Comparison of ENCODE assay signal across 8 cellular contexts in the genomic region with DNA sequence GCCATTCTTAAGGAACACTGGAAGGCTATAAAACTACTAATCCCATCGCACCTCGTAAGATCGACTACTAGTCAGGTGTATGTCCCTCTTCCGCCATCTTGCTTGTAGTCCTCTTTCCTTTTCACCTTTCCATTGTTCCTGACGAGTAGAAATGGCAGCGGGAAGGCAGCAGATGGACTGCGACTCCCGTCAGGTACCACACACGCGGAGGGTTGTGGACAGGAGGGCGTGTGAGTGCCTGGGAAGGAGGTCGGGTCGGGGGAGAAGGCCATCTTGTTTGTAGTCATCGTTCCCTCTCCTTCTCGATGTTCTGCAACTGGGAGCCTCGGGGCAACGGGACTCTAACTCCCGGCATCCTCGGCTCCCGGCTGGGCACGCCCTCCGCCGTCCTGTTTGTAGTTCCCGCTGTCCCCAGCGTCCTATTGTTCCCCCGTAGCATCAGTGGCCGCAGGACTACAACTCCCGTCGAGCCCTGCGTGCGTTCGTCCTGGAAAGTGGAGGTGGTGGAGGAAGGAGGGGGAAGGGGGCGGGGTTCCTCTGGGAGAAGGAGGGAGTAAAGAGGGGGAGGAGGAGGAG. TPM values are rescaled to one million over a fixed set of nuclear protein-coding genes. Genes with fewer than 3 reads are reported as not detected.
DNase-seq lines count a peak whose midpoint lies in the region; ATAC-seq and TF ChIP-seq lines count a peak whose summit lies in the region.

No MANE protein-coding gene starts in this region.

- peak overlapping the region; percentile 89 to 100 (median 99) for H3K4me3 Mint-ChIP-seq in naive thymus-derived CD4-positive, alpha-beta T cell
- H3K4me3 Mint-ChIP-seq in stimulated activated effector memory CD8-positive, alpha-beta T cell treated with anti-CD3 and anti-CD28 coated beads, Interleukin-12 subunit alpha, Interleukin-12 subunit beta, amount 100 ng/mL, for 72 hours, result peak overlapping the region; percentile 98

- H3K36me3 ChIP-seq in HAP-1 (replicated peaks), result peaks cover 13% of the 10 kb centered on the region
- no peaks in the 10 kb centered on the region for H3K36me3 ChIP-seq in RWPE2 (ENCODE audit: low read depth)
- H3K36me3 ChIP-seq in naive thymus-derived CD4-positive, alpha-beta T cell (ENCODE audit: control insufficient read depth in 2 of 3, insufficient read depth in 3 of 3, low read length in 3 of 3), result peaks cover 0 to 13% (median 0%) of the 10 kb centered on the region in 3 experiments

- H3K4me1 ChIP-seq in HAP-1 (no peaks in the 10 kb centered on the region; the same call in 1 of the 2 replicates), RWPE2 (ENCODE audit: insufficient read depth, poor library complexity, severe bottlenecking) (peaks cover 2% of the 10 kb centered on the region)
- H3K4me1 ChIP-seq in naive thymus-derived CD4-positive, alpha-beta T cell (ENCODE audit: control insufficient read depth in 2 of 2, insufficient read depth in 2 of 2, low read length in 2 of 2), result no peaks in the 10 kb centered on the region

- ATAC-seq in RWPE2 (ENCODE audit: low read depth), result peak; percentile 76
- peak; percentile 79 for ATAC-seq in naive thymus-derived CD4-positive, alpha-beta T cell
- ATAC-seq in stimulated activated effector memory CD8-positive, alpha-beta T cell treated with anti-CD3 and anti-CD28 coated beads, Interleukin-12 subunit alpha, Interleukin-12 subunit beta, amount 100 ng/mL, for 72 hours, result peak; percentile 87

- H3K9me3 ChIP-seq in HAP-1 (no peaks in the 10 kb centered on the region), RWPE2 (ENCODE audit: severe bottlenecking) (no peaks in the 10 kb centered on the region)
- H3K9me3 ChIP-seq in naive thymus-derived CD4-positive, alpha-beta T cell (ENCODE audit: control insufficient read depth in 2 of 3, low read length in 3 of 3), result no peaks in the 10 kb centered on the region

- H3K4me3 ChIP-seq in HAP-1, result peak overlapping the region; percentile 51
- H3K4me3 ChIP-seq in RWPE2 (ENCODE audit: severe bottlenecking), result peak overlapping the region; percentile 51
- H3K4me3 ChIP-seq in naive thymus-derived CD4-positive, alpha-beta T cell (ENCODE audit: low read length), result peak overlapping the region; percentile 72

- intact Hi-C loops in naive thymus-derived CD4-positive, alpha-beta T cell (cut with micrococcal nuclease), result loop anchor here (1.0 to 10.0 kb wide), 25 partner anchors 19 to 1116 kb away; partner anchors contain the start of genes CFAP119 (in 2 of the 2), FBRS (in 2 of the 2), INO80E (in 2 of the 2) and KAT8 (in 2 of the 2)

- H3K27me3 Mint-ChIP-seq in naive thymus-derived CD4-positive, alpha-beta T cell, result peaks cover 0 to 3% (median 0%) of the 10 kb centered on the region in 5 donors

- H3K27ac Mint-ChIP-seq in naive thymus-derived CD4-positive, alpha-beta T cell, result peak overlapping the region; percentile 92 to 100 (median 99)
- peak overlapping the region; percentile 100 for H3K27ac Mint-ChIP-seq in stimulated activated effector memory CD8-positive, alpha-beta T cell treated with anti-CD3 and anti-CD28 coated beads, Interleukin-12 subunit alpha, Interleukin-12 subunit beta, amount 100 ng/mL, for 72 hours

- TF ChIP-seq CTCF in RWPE2 (IDR thresholded peaks at IDR 0.05; ENCODE audit: poor library complexity, severe bottlenecking), result no peak

- peak; percentile 100 for DNase-seq in EL
- DNase-seq in HAP-1 (ENCODE audit: low spot score in 2 of 2), result peak; percentile 100
- DNase-seq in M059J (ENCODE audit: low read depth), result peak; percentile 100
- DNase-seq in RWPE2 (ENCODE audit: low spot score), result peak; percentile 99
- peak; percentile 96 for DNase-seq in activated T-helper 9 cell treated with anti-CD3 and anti-CD28 coated beads, Interleukin-2, amount 50 U/mL, for 16 hours (ENCODE audit: low read depth)
- DNase-seq in fibroblast of peridontal ligament (ENCODE audit: extremely low read depth), result peak; percentile 99
- DNase-seq in naive thymus-derived CD4-positive, alpha-beta T cell, result peak; percentile 74 to 97 (median 95)
- peak; percentile 79 to 95 for DNase-seq in stimulated activated effector memory CD8-positive, alpha-beta T cell treated with anti-CD3 and anti-CD28 coated beads, Interleukin-12 subunit alpha, Interleukin-12 subunit beta, amount 100 ng/mL, for 72 hours (ENCODE audit: low spot score in 2 of 2)

- no peaks in the 10 kb centered on the region for H3K9me3 Mint-ChIP-seq in naive thymus-derived CD4-positive, alpha-beta T cell
- no peaks in the 10 kb centered on the region for H3K9me3 Mint-ChIP-seq in stimulated activated effector memory CD8-positive, alpha-beta T cell treated with anti-CD3 and anti-CD28 coated beads, Interleukin-12 subunit alpha, Interleukin-12 subunit beta, amount 100 ng/mL, for 72 hours

- in situ Hi-C loops in HAP-1 (cut with MboI; ENCODE audit: low sequenced_read_pairs), result loop anchor here (25.0 kb wide), 1 partner anchor 536 kb away; the partner anchor contains the start of genes SEPTIN1 and ZNF48

- peaks cover 0 to 32% (median 15%) of the 10 kb centered on the region in 7 donors for H3K4me1 Mint-ChIP-seq in naive thymus-derived CD4-positive, alpha-beta T cell
- peaks cover 44% of the 10 kb centered on the region for H3K4me1 Mint-ChIP-seq in stimulated activated effector memory CD8-positive, alpha-beta T cell treated with anti-CD3 and anti-CD28 coated beads, Interleukin-12 subunit alpha, Interleukin-12 subunit beta, amount 100 ng/mL, for 72 hours

- POLR2A ChIA-PET in naive thymus-derived CD4-positive, alpha-beta T cell (lab: Charles Lee), result interaction anchor here (0.5 kb wide), 1 partner anchor 258 kb away, joined by 3 read pairs; no protein-coding TSS in a partner anchor

- H3K27ac ChIP-seq in RWPE2 (ENCODE audit: poor library complexity, severe bottlenecking), result peak overlapping the region; percentile 68
- peak overlapping the region; percentile 91 for H3K27ac ChIP-seq in naive thymus-derived CD4-positive, alpha-beta T cell (ENCODE audit: low read depth, low read length)

- CTCF ChIA-PET in naive thymus-derived CD4-positive, alpha-beta T cell (lab: Charles Lee), result no interaction called here

- no peaks in the 10 kb centered on the region for H3K36me3 Mint-ChIP-seq in naive thymus-derived CD4-positive, alpha-beta T cell
- peaks cover 36% of the 10 kb centered on the region for H3K36me3 Mint-ChIP-seq in stimulated activated effector memory CD8-positive, alpha-beta T cell treated with anti-CD3 and anti-CD28 coated beads, Interleukin-12 subunit alpha, Interleukin-12 subunit beta, amount 100 ng/mL, for 72 hours

- H3K27me3 ChIP-seq in HAP-1 (ENCODE audit: low read depth) (no peaks in the 10 kb centered on the region), RWPE2 (ENCODE audit: insufficient read depth, poor library complexity, severe bottlenecking) (no peaks in the 10 kb centered on the region)
- no peaks in the 10 kb centered on the region for H3K27me3 ChIP-seq in naive thymus-derived CD4-positive, alpha-beta T cell (ENCODE audit: control insufficient read depth in 2 of 2, insufficient read depth in 2 of 2, low read length in 2 of 2)

RNA-seq across cellular contexts. Expression of gene FBXL19, which starts 0.3 kb away (rescaled TPM):
- 10.5 and 16.8 TPM in 2 replicates for total RNA-seq in M059J (2014; rRNA removed; shearing (Covaris generic))
- total RNA-seq in naive thymus-derived CD4-positive, alpha-beta T cell, result 10 to 100 TPM; 11.1 to 26.8 (median 17.0) TPM
- under 1 TPM; 0.08 to 0.16 TPM for polyA plus RNA-seq in naive thymus-derived CD4-positive, alpha-beta T cell

RNA-seq across cellular contexts. Expression of gene ORAI3, which starts 25.8 kb away (rescaled TPM):
- 46.0 and 58.5 TPM in 2 replicates for total RNA-seq in M059J (2014; rRNA removed; shearing (Covaris generic))
- 10 to 100 TPM in 4 of 5 experiments, 1 to 10 TPM in 1; 6.0 to 29.8 (median 18.4) TPM for total RNA-seq in naive thymus-derived CD4-positive, alpha-beta T cell
- polyA plus RNA-seq in naive thymus-derived CD4-positive, alpha-beta T cell, result 10 to 100 TPM; 10.3 to 17.8 TPM

RNA-seq across cellular contexts. Expression of gene CTF1, which starts 26.6 kb away (rescaled TPM):
- 0.42 TPM in 1 of 2 replicates, not detected in the other for total RNA-seq in M059J (2014; rRNA removed; shearing (Covaris generic))
- under 1 TPM in 4 of 5 experiments, not detected in 1; 0.17 to 0.54 (median 0.40) TPM for total RNA-seq in naive thymus-derived CD4-positive, alpha-beta T cell
- polyA plus RNA-seq in naive thymus-derived CD4-positive, alpha-beta T cell, result not detected

RNA-seq across cellular contexts. Expression of gene BCL7C, which starts 29.2 kb away (rescaled TPM):
- 33.6 and 34.7 TPM in 2 replicates for total RNA-seq in M059J (2014; rRNA removed; shearing (Covaris generic))
- total RNA-seq in naive thymus-derived CD4-positive, alpha-beta T cell, result 10 to 100 TPM; 17.2 to 23.7 (median 22.7) TPM
- polyA plus RNA-seq in naive thymus-derived CD4-positive, alpha-beta T cell, result 10 to 100 TPM; 28.4 to 31.4 TPM

RNA-seq across cellular contexts. Expression of gene SETD1A, which starts 34.5 kb away (rescaled TPM):
- 1.4 and 3.9 TPM in 2 replicates for total RNA-seq in M059J (2014; rRNA removed; shearing (Covaris generic))
- total RNA-seq in naive thymus-derived CD4-positive, alpha-beta T cell, result 10 to 100 TPM; 27.0 to 47.2 (median 36.8) TPM
- 1 to 10 TPM; 1.3 to 2.5 TPM for polyA plus RNA-seq in naive thymus-derived CD4-positive, alpha-beta T cell

Comparison
In these comparisons a context has a peak if more than half of its experiments do, and no peak if none do; other contexts are left out.
1. Peak in every context shown above with its lines: DNase-seq, ATAC-seq, H3K4me3 ChIP-seq and H3K27ac ChIP-seq.